ENCODE assay signal across 14 cellular contexts in the genomic region with DNA sequence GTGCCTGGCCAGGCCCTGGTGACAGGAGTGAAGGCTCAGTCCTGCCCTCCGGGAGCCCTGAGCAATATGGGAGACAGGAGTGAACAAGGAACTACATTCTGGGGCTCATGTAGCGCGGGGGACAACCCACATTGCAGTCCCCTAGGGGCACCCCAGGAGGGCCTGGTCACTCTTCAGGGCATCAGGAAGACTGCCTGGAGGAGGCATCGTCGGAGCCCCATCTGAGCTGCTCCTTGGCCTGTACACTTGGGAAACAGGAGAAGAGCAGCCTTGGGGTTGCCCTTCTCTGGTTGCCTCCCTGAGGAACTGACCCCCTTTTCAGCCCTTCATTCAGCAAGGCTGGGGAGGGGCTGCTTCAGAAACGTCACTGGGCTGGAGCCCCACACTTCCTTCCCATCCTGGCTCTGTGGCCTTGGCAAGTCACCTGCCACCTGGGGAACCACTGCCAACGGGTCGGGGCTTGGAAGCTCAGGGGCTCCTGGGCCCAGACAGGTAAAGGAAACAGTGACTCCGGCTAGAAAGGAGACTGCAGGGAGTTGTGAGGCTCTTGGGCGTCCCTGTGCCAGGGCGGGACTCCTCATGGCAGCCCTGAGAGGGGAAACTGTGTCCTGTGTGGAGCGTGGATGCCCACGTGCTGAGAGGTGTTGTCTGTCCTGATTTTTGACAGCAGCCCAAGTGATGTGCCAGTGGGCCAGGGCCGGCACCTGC.
"Had no signal": no experiment of that assay in that cellular context is flagged by ENCODE, and none has a peak within 500 bp of the region (broad histone marks: within the 10 kb centered on the region; RNA-seq: fewer than 3 reads in every experiment).

No MANE protein-coding gene starts in this region.

- H3K36me3 ChIP-seq: brain microvascular endothelial cell had no signal

- H3K36me3 Mint-ChIP-seq: activated naive CD8-positive, alpha-beta T cell had no signal

- DNase-seq: activated CD4-positive, alpha-beta T cell treated with anti-CD3 and anti-CD28 coated beads for 36 hours; activated gamma-delta T cell; activated T-cell treated with anti-CD3 and anti-CD28 coated beads, Interleukin-2, amount 50 U/mL, for 48 hours; brain microvascular endothelial cell; dorsolateral prefrontal cortex; head of caudate nucleus; midbrain; stimulated activated CD4-positive, alpha-beta T cell treated with anti-CD3 and anti-CD28 coated beads, Interleukin-12 subunit alpha, Interleukin-12 subunit beta, amount 100 ng/mL, for 4 hours; stimulated activated naive CD4-positive, alpha-beta T cell treated with Interleukin-2 at 50 U/mL for 16 hours; T-helper 1 cell; WERI-Rb-1 had no signal

- H3K27ac Mint-ChIP-seq: activated CD4-positive, alpha-beta memory T cell treated with anti-CD3 and anti-CD28 coated beads, Interleukin-2, amount 10 ng/mL, durations not matched to agents 7 days and 5 days; activated CD4-positive, alpha-beta T cell treated with anti-CD3 and anti-CD28 coated beads for 36 hours; activated naive CD8-positive, alpha-beta T cell had no signal

- H3K27me3 Mint-ChIP-seq: activated CD4-positive, alpha-beta T cell treated with anti-CD3 and anti-CD28 coated beads for 36 hours; activated naive CD8-positive, alpha-beta T cell had no signal

- H3K9me3 Mint-ChIP-seq: activated CD4-positive, alpha-beta memory T cell treated with anti-CD3 and anti-CD28 coated beads, Interleukin-2, amount 10 ng/mL, durations not matched to agents 7 days and 5 days had no signal

- H3K4me3 ChIP-seq: dorsolateral prefrontal cortex had no signal

- H3K4me3 Mint-ChIP-seq: activated CD4-positive, alpha-beta memory T cell treated with anti-CD3 and anti-CD28 coated beads, Interleukin-2, amount 10 ng/mL, durations not matched to agents 7 days and 5 days; activated CD4-positive, alpha-beta T cell treated with anti-CD3 and anti-CD28 coated beads for 36 hours; activated naive CD8-positive, alpha-beta T cell had no signal

- H3K4me1 ChIP-seq: foreskin keratinocyte had no signal

- H3K27me3 ChIP-seq: brain microvascular endothelial cell, dorsolateral prefrontal cortex, foreskin keratinocyte had no signal

- H3K27ac ChIP-seq: brain microvascular endothelial cell, foreskin keratinocyte, WERI-Rb-1 had no signal
